In the genomic region with DNA sequence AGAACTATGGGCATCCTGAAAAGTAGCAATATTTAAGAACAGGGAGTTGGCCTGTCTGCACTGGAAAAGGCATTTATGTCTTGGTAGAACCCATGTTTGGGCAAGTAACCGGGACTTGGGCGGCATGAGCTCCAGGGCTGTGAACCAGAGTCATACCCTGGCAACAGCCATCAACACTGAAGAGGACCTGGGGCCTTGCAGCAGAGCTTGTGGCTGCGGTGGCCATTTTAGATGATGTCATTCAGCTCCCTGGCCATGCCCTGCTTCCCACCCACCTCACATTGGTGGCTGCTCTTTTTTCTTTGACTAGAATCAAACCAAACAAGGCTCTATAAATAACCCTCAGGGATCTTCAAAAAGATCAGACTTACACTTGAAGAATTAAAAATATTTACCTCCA, we compare ENCODE assay signal across 32 cellular contexts. TPM values are rescaled to one million over a fixed set of nuclear protein-coding genes. Genes with fewer than 3 reads are reported as not detected.
DNase-seq lines count a peak whose midpoint lies in the region; ATAC-seq, FAIRE-seq and TF ChIP-seq lines count a peak whose summit lies in the region.
"Had no signal": no experiment of that assay in that cellular context is flagged by ENCODE, and none has a peak within 500 bp of the region (broad histone marks: within the 10 kb centered on the region; RNA-seq: fewer than 3 reads in every experiment).

No MANE protein-coding gene starts in this region.

- no peak overlapping the region for H2BK15ac ChIP-seq in mesenchymal stem cell (ENCODE audit: low read depth, poor library complexity, severe bottlenecking)

- H3K4me3 ChIP-seq in A549 (no peak overlapping the region), GM23338 (no peak overlapping the region), astrocyte (ENCODE audit: insufficient read depth, low read depth, low read length) (no peak overlapping the region), mesenchymal stem cell (ENCODE audit: insufficient read depth in 1 of 2, low read depth in 1 of 2, low read length in 2 of 2) (no peak overlapping the region), right atrium auricular region (no peak overlapping the region)
- H3K4me3 ChIP-seq: BLaER1 treated with 17β-estradiol and CSF1 and Interleukin-3, amounts not matched to agents 10 nM and 100 nM; PC-9; stomach; thyroid gland had no signal

- peaks cover 14% of the 10 kb centered on the region; the same call in 2 of the 3 replicates for H3K4me1 Mint-ChIP-seq in GM23338
- peaks cover 46% of the 10 kb centered on the region for H3K4me1 Mint-ChIP-seq in astrocyte (ENCODE audit: low read depth, unreplicated experiment)
- H3K4me1 Mint-ChIP-seq in stimulated activated naive B cell treated with anti-CD40 and anti-IgM and Interleukin-4, amounts not matched to agents 10 μg/mL and 1 μg/mL and 100 μg/mL, for 72 hours = peaks cover 19 to 33% of the 10 kb centered on the region in 2 donors

- FAIRE-seq in A549 (lab: Jason Lieb, UNC) (no peak), astrocyte (lab: Jason Lieb, UNC) (no peak)

- H3K9me3 ChIP-seq in A549 (peaks cover 3% of the 10 kb centered on the region; the same call in 1 of the 3 replicates), astrocyte (ENCODE audit: insufficient read depth, low read depth, low read length) (no peaks in the 10 kb centered on the region), mesenchymal stem cell (ENCODE audit: control insufficient read depth, low read length) (no peaks in the 10 kb centered on the region), right atrium auricular region (no peaks in the 10 kb centered on the region)
- H3K9me3 ChIP-seq: BLaER1 treated with 17β-estradiol and CSF1 and Interleukin-3, amounts not matched to agents 10 nM and 100 nM; stomach; thyroid gland had no signal

- H2BK5ac ChIP-seq in mesenchymal stem cell (ENCODE audit: low read depth, low read length, poor library complexity, severe bottlenecking) = no peak overlapping the region

- H3K27ac Mint-ChIP-seq in GM23338 = no peak overlapping the region
- peak overlapping the region; percentile 79 for H3K27ac Mint-ChIP-seq in astrocyte (ENCODE audit: unreplicated experiment)
- no peak overlapping the region for H3K27ac Mint-ChIP-seq in stimulated activated naive B cell treated with anti-CD40 and anti-IgM and Interleukin-4, amounts not matched to agents 10 μg/mL and 1 μg/mL and 100 μg/mL, for 72 hours
- H3K27ac Mint-ChIP-seq: activated CD4-positive, alpha-beta memory T cell treated with anti-CD3 and anti-CD28 coated beads, Interleukin-2, amount 10 ng/mL, durations not matched to agents 7 days and 5 days; activated naive CD4-positive, alpha-beta T cell treated with anti-CD3 and anti-CD28 coated beads, Interleukin-2, amount 50 U/mL, for 24 hours had no signal

- TF ChIP-seq CTCF in A549 (IDR thresholded peaks at IDR 0.05) = no peak
- no peak for TF ChIP-seq CTCF in GM23338 (conservative IDR thresholded peaks at IDR 0.05; ENCODE audit: low read depth in 2 of 2)
- no peak for TF ChIP-seq CTCF in astrocyte (IDR thresholded peaks at IDR 0.05; ENCODE audit: insufficient read depth, low read depth, low read length)
- TF ChIP-seq CTCF in right atrium auricular region (IDR thresholded peaks at IDR 0.05) = no peak

- H3K79me1 ChIP-seq in mesenchymal stem cell (replicated peaks; ENCODE audit: low read length, poor library complexity, severe bottlenecking) = no peaks in the 10 kb centered on the region

- no peaks in the 10 kb centered on the region for H3F3A ChIP-seq in GM23338 (replicated peaks; ENCODE audit: low read depth)

- no peaks in the 10 kb centered on the region for H3K36me3 ChIP-seq in GM23338 (ENCODE audit: insufficient read depth)
- no peaks in the 10 kb centered on the region for H3K36me3 ChIP-seq in astrocyte (ENCODE audit: insufficient read depth, low read length)
- no peaks in the 10 kb centered on the region for H3K36me3 ChIP-seq in mesenchymal stem cell (ENCODE audit: control insufficient read depth in 1 of 2, insufficient read depth in 2 of 2, low read depth in 1 of 2, low read length in 2 of 2)
- H3K36me3 ChIP-seq in right atrium auricular region = no peaks in the 10 kb centered on the region
- H3K36me3 ChIP-seq: BLaER1 treated with 17β-estradiol and CSF1 and Interleukin-3, amounts not matched to agents 10 nM and 100 nM; thyroid gland had no signal

- CTCF ChIA-PET in A549 (lab: Yijun Ruan, JAX) = interaction anchor here (1.5 to 10.6 kb wide), 2 partner anchors 47 to 61 kb away, joined by 3 to 63 read pairs; no protein-coding TSS in a partner anchor

- TF ChIP-seq POLR2A in A549 (IDR thresholded peaks at IDR 0.05; ENCODE audit: low read length) = no peak

- no peak overlapping the region for H3K18ac ChIP-seq in mesenchymal stem cell (ENCODE audit: low read depth in 1 of 2, low read length in 2 of 2)

- H3K9ac ChIP-seq in astrocyte (ENCODE audit: low read length) (no peak overlapping the region), mesenchymal stem cell (ENCODE audit: low read length) (no peak overlapping the region)
- H3K9ac ChIP-seq: BLaER1 treated with 17β-estradiol and CSF1 and Interleukin-3, amounts not matched to agents 10 nM and 100 nM; parathyroid adenoma had no signal

- WGBS in A549 (ENCODE audit: missing lambda C conversion rate) = 93% methylated on average over 3 of the region's 3 CpGs
- 96% methylated on average over 3 of the region's 3 CpGs for WGBS in mesenchymal stem cell

- H3K14ac ChIP-seq in mesenchymal stem cell (ENCODE audit: low read length in 2 of 2) = no peak overlapping the region

- H4K20me1 ChIP-seq in GM23338 (replicated peaks; ENCODE audit: insufficient read depth) (no peaks in the 10 kb centered on the region), astrocyte (ENCODE audit: insufficient read depth, low read length) (no peaks in the 10 kb centered on the region)
- H4K20me1 ChIP-seq: BLaER1 treated with 17β-estradiol and CSF1 and Interleukin-3, amounts not matched to agents 10 nM and 100 nM had no signal

- peak overlapping the region; percentile 34 for H2AK5ac ChIP-seq in mesenchymal stem cell (ENCODE audit: low read length, severe bottlenecking)

- H2BK12ac ChIP-seq in mesenchymal stem cell (ENCODE audit: low read length in 2 of 2) = no peak overlapping the region

- no peak for TF ChIP-seq EP300 in A549 (IDR thresholded peaks at IDR 0.05)

- no peak overlapping the region for H4K91ac ChIP-seq in mesenchymal stem cell (ENCODE audit: low read length)

- H2AFZ ChIP-seq in GM23338 (0 out of 2 replicates have a peak overlapping the region, but pooled peaks have one; percentile 43), astrocyte (ENCODE audit: low read depth, low read length) (peak overlapping the region; percentile 14), mesenchymal stem cell (ENCODE audit: low read depth, low read length) (no peak overlapping the region)
- H2AFZ ChIP-seq: parathyroid adenoma, PC-9 had no signal

- peak in 1 of 2 experiments; percentile 18; a peak in 1 of 6 replicates for ATAC-seq in A549
- no peak for ATAC-seq in GM23338
- no peak for ATAC-seq in stimulated activated naive B cell treated with anti-CD40 and anti-IgM and Interleukin-4, amounts not matched to agents 10 μg/mL and 1 μg/mL and 100 μg/mL, for 72 hours (replicated peaks)
- ATAC-seq: left colon had no signal

- POLR2A ChIA-PET in A549 (lab: Yijun Ruan, JAX) = interaction anchor here (1.0 kb wide), 1 partner anchor 47 kb away, joined by 3 read pairs; no protein-coding TSS in a partner anchor

- DNase-seq in A549 (ENCODE audit: low read depth in 1 of 2, low spot score in 1 of 2) = peak in 1 of 2 experiments; percentile 37
- no peak for DNase-seq in GM23338 (ENCODE audit: low spot score)
- no peak for DNase-seq in astrocyte (ENCODE audit: low read depth)
- DNase-seq in mesenchymal stem cell = no peak
- DNase-seq in KG1 (lab: John Stamatoyannopoulos, UW) = no peak
- DNase-seq in NCI-H82 treated with DMSO at 0.1 percent for 48 hours (lab: John Stamatoyannopoulos, UW; ENCODE audit: unreplicated experiment) = no peak
- DNase-seq in right atrium auricular region (ENCODE audit: low spot score) = no peak
- DNase-seq in stimulated activated naive B cell treated with anti-CD40 and anti-IgM and Interleukin-4, amounts not matched to agents 10 μg/mL and 1 μg/mL and 100 μg/mL, for 72 hours = no peak
- DNase-seq: activated CD4-positive, alpha-beta memory T cell treated with anti-CD3 and anti-CD28 coated beads, Interleukin-2, amount 10 ng/mL, durations not matched to agents 7 days and 5 days; activated CD4-positive, alpha-beta T cell treated with anti-CD3 and anti-CD28 coated beads for 1 hour; activated T-cell treated with anti-CD3 and anti-CD28 coated beads for 4 hours; amniotic stem cell; COR-L47; DMS79; GDM1; hypothalamus; left colon; MM.1S; NCI-H1930; NCI-H524 treated with DMSO at 0.1 percent for 48 hours; SHP77 treated with DMSO at 0.1 percent for 48 hours; stimulated activated CD4-positive, alpha-beta T cell treated with anti-CD3 and anti-CD28 coated beads, Interleukin-2, amount 100 ng/mL, for 24 hours; stomach; thyroid gland had no signal

- H3K27me3 Mint-ChIP-seq in GM23338 (ENCODE audit: insufficient read depth, low read depth, poor library complexity) = peaks cover 1% of the 10 kb centered on the region
- H3K27me3 Mint-ChIP-seq in astrocyte (ENCODE audit: low read depth, unreplicated experiment) = no peaks in the 10 kb centered on the region
- peaks cover 14 to 19% of the 10 kb centered on the region in 2 donors for H3K27me3 Mint-ChIP-seq in stimulated activated naive B cell treated with anti-CD40 and anti-IgM and Interleukin-4, amounts not matched to agents 10 μg/mL and 1 μg/mL and 100 μg/mL, for 72 hours

- no peak for TF ChIP-seq RAD21 in A549 (conservative IDR thresholded peaks at IDR 0.05 in 1 of 2, IDR thresholded peaks at IDR 0.05 in 1 of 2)

- H3K27ac ChIP-seq in A549 = peak overlapping the region; percentile 94 to 99
- H3K27ac ChIP-seq in GM23338 (ENCODE audit: low read depth) = no peak overlapping the region
- H3K27ac ChIP-seq in astrocyte (ENCODE audit: low read depth, low read length) = no peak overlapping the region
- no peak overlapping the region for H3K27ac ChIP-seq in mesenchymal stem cell (ENCODE audit: low read length, poor library complexity, severe bottlenecking)
- H3K27ac ChIP-seq in right atrium auricular region = no peak overlapping the region
- H3K27ac ChIP-seq: BLaER1 treated with 17β-estradiol and CSF1 and Interleukin-3, amounts not matched to agents 10 nM and 100 nM; parathyroid adenoma; PC-9; stomach; thyroid gland had no signal

- H3K4me1 ChIP-seq in A549 = peaks cover 47% of the 10 kb centered on the region
- H3K4me1 ChIP-seq in GM23338 (ENCODE audit: insufficient read depth) = peaks cover 7% of the 10 kb centered on the region
- H3K4me1 ChIP-seq in astrocyte (ENCODE audit: insufficient read depth, low read length) = peaks cover 33% of the 10 kb centered on the region
- peaks cover 12% of the 10 kb centered on the region for H3K4me1 ChIP-seq in mesenchymal stem cell (ENCODE audit: control insufficient read depth, insufficient read depth, low read depth, low read length)
- no peaks in the 10 kb centered on the region for H3K4me1 ChIP-seq in right atrium auricular region

- H3K23ac ChIP-seq in mesenchymal stem cell (ENCODE audit: low read length in 2 of 2) = no peak overlapping the region

- peaks cover 15% of the 10 kb centered on the region; the same call in 1 of the 2 replicates for H3K9me2 ChIP-seq in GM23338 (ENCODE audit: insufficient read depth)

- H3K79me2 ChIP-seq in GM23338 (replicated peaks; ENCODE audit: insufficient read depth) = no peaks in the 10 kb centered on the region
- no peaks in the 10 kb centered on the region for H3K79me2 ChIP-seq in astrocyte (ENCODE audit: insufficient read depth, low read length)
- H3K79me2 ChIP-seq: parathyroid adenoma had no signal

- H3K4ac ChIP-seq in mesenchymal stem cell (ENCODE audit: low read depth in 1 of 2, low read length in 2 of 2) = peak overlapping the region in 1 of 2 experiments; percentile 29

- H3K9me3 Mint-ChIP-seq in GM23338 (0 out of 3 replicates have a peak, but pooled peaks cover 3% of the 10 kb centered on the region), astrocyte (ENCODE audit: unreplicated experiment) (no peaks in the 10 kb centered on the region)
- no peaks in the 10 kb centered on the region for H3K9me3 Mint-ChIP-seq in stimulated activated naive B cell treated with anti-CD40 and anti-IgM and Interleukin-4, amounts not matched to agents 10 μg/mL and 1 μg/mL and 100 μg/mL, for 72 hours
- H3K9me3 Mint-ChIP-seq: activated CD4-positive, alpha-beta memory T cell treated with anti-CD3 and anti-CD28 coated beads, Interleukin-2, amount 10 ng/mL, durations not matched to agents 7 days and 5 days; activated naive CD4-positive, alpha-beta T cell treated with anti-CD3 and anti-CD28 coated beads, Interleukin-2, amount 50 U/mL, for 24 hours had no signal

- no peak overlapping the region for H2BK120ac ChIP-seq in mesenchymal stem cell (ENCODE audit: low read depth, low read length)

- no peaks in the 10 kb centered on the region for H3K36me3 Mint-ChIP-seq in GM23338 (ENCODE audit: low read depth)
- H3K36me3 Mint-ChIP-seq in astrocyte (ENCODE audit: low read depth, unreplicated experiment) = peaks cover 2% of the 10 kb centered on the region
- H3K36me3 Mint-ChIP-seq in stimulated activated naive B cell treated with anti-CD40 and anti-IgM and Interleukin-4, amounts not matched to agents 10 μg/mL and 1 μg/mL and 100 μg/mL, for 72 hours = no peaks in the 10 kb centered on the region
- H3K36me3 Mint-ChIP-seq: activated naive CD4-positive, alpha-beta T cell treated with anti-CD3 and anti-CD28 coated beads, Interleukin-2, amount 50 U/mL, for 24 hours had no signal

- H3K27me3 ChIP-seq in GM23338 (ENCODE audit: insufficient read depth) = no peaks in the 10 kb centered on the region
- no peaks in the 10 kb centered on the region for H3K27me3 ChIP-seq in astrocyte (ENCODE audit: insufficient read depth, low read length)
- peaks cover 0 to 4% of the 10 kb centered on the region in 2 experiments for H3K27me3 ChIP-seq in mesenchymal stem cell (ENCODE audit: control insufficient read depth in 1 of 2, insufficient read depth in 1 of 2, low read length in 2 of 2)
- H3K27me3 ChIP-seq in right atrium auricular region = no peaks in the 10 kb centered on the region
- H3K27me3 ChIP-seq: BLaER1 treated with 17β-estradiol and CSF1 and Interleukin-3, amounts not matched to agents 10 nM and 100 nM; stomach; thyroid gland had no signal

- H3K4me3 Mint-ChIP-seq in GM23338 (no peak overlapping the region), astrocyte (ENCODE audit: unreplicated experiment) (no peak overlapping the region)
- no peak overlapping the region for H3K4me3 Mint-ChIP-seq in stimulated activated naive B cell treated with anti-CD40 and anti-IgM and Interleukin-4, amounts not matched to agents 10 μg/mL and 1 μg/mL and 100 μg/mL, for 72 hours
- H3K4me3 Mint-ChIP-seq: activated CD4-positive, alpha-beta memory T cell treated with anti-CD3 and anti-CD28 coated beads, Interleukin-2, amount 10 ng/mL, durations not matched to agents 7 days and 5 days; activated naive CD4-positive, alpha-beta T cell treated with anti-CD3 and anti-CD28 coated beads, Interleukin-2, amount 50 U/mL, for 24 hours; neural crest cell had no signal

- no peak overlapping the region for H3K4me2 ChIP-seq in A549
- H3K4me2 ChIP-seq in GM23338 = no peak overlapping the region
- H3K4me2 ChIP-seq in astrocyte (ENCODE audit: low read length) = no peak overlapping the region
- H3K4me2 ChIP-seq in mesenchymal stem cell (ENCODE audit: low read length, poor library complexity, severe bottlenecking) = no peak overlapping the region
- H3K4me2 ChIP-seq: BLaER1 treated with 17β-estradiol and CSF1 and Interleukin-3, amounts not matched to agents 10 nM and 100 nM; PC-9 had no signal

- no peak overlapping the region for H4K8ac ChIP-seq in mesenchymal stem cell (ENCODE audit: low read length)

RNA-seq across cellular contexts. Expression of gene EHF, which starts 26.6 kb away (rescaled TPM):
- polyA plus RNA-seq in A549 (2011; rRNA removed) (4.9 and 5.4 TPM in 2 replicates), A549 (2017; fragmentation: RNase III; extraction: RNeasy Plus Mini Kit Qiagen cat#74134 plus additional on column Dnase treatment) (6.0 to 7.8 TPM (median 7.0 TPM) in 3 replicates), GM23338 (2016; fragmentation: Nextera tagmentation; extraction: Ambion mirVana) (not detected in 2 replicates)
- polyA plus RNA-seq in A549 (2012; cell fraction: cytosol; rRNA removed) = 0.96 and 1.3 TPM in 2 replicates
- polyA plus RNA-seq in A549 (2012; cell fraction: nucleus; rRNA removed) = 1.0 TPM in 2 replicates
- 19.9 and 22.1 TPM in 2 replicates for polyA minus RNA-seq in A549 (2011; rRNA and poly(A)+ RNA removed)
- not detected in 2 replicates for total RNA-seq in GM23338 (2014; rRNA removed; shearing (Covaris generic))
- total RNA-seq in astrocyte (0.25 TPM in 1 of 2 replicates, not detected in the other), right atrium auricular region (under 1 TPM in 1 of 2 donors, not detected in 1; 0.78 TPM)
- not detected for polyA plus RNA-seq in mesenchymal stem cell (2013, experiment 1 of 2)
- polyA plus RNA-seq in mesenchymal stem cell (2013, experiment 2 of 2) = 0.01 TPM
- total RNA-seq: activated CD4-positive, alpha-beta memory T cell treated with anti-CD3 and anti-CD28 coated beads, Interleukin-2, amount 10 ng/mL, durations not matched to agents 7 days and 5 days; glomerular endothelial cell; lung microvascular endothelial cell; neural crest cell; T-helper 2 cell treated with Interferon-gamma antibody and Interleukin-4, amounts not matched to agents 100 ng/mL and 5 ng/mL, for 36 hours had no signal

Comparison
In these comparisons a context has a peak if more than half of its experiments do, and no peak if none do; other contexts are left out.
1. H3K27ac ChIP-seq: peak in A549 (2 of 2); none in GM23338 (single experiment), astrocyte (single experiment), mesenchymal stem cell (single experiment) and right atrium auricular region (0 of 2).